ENCODE assay signal across 2 cellular contexts in the genomic region with DNA sequence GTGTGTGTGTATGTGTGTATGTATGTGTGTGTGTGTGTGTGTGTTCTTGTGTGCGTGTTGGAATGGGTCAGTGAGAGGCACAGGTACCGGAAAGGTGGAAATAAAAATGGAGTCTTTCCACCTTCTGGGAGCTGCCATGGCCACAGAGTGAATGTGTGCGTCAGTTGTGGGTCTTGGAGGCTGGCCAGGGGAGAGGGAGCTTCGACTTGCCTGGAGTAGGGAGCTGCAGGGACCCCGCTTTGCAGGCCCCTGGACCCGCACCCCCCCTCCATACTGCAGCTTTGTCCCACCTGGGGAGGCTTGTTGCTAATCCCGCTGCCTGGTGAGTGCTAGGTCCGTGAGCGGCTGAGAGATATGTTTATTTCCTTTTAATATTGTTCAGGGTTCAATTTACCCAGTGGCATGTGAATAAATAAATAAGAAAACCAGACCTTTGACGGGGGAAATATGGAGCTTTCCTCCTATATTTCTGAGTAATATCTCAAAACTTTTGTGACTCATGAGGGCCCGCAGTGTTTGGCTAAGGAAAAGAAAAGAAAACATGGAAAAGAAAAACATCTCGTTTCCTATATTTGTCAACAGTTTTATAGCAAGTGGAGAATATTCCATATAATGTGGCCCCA.
TF ChIP-seq lines count a peak whose summit lies in the region.

No MANE protein-coding gene starts in this region.

TF ChIP-seq in A549, 52 proteins besides CTCF, POLR2A, EP300 and RAD21:
- no peak for TF ChIP-seq EHMT2 (IDR thresholded peaks at IDR 0.05; ENCODE audit: low read depth)
- no peak for TF ChIP-seq MAZ (IDR thresholded peaks at IDR 0.05; ENCODE audit: borderline replicate concordance, low read depth, low read length)
- TF ChIP-seq, protein P1, sequence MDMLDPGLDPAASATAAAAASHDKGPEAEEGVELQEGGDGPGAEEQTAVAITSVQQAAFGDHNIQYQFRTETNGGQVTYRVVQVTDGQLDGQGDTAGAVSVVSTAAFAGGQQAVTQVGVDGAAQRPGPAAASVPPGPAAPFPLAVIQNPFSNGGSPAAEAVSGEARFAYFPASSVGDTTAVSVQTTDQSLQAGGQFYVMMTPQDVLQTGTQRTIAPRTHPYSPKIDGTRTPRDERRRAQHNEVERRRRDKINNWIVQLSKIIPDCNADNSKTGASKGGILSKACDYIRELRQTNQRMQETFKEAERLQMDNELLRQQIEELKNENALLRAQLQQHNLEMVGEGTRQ (IDR thresholded peaks at IDR 0.05), result no peak
- no peak for TF ChIP-seq PBX3 (IDR thresholded peaks at IDR 0.05)
- TF ChIP-seq, protein P2, sequence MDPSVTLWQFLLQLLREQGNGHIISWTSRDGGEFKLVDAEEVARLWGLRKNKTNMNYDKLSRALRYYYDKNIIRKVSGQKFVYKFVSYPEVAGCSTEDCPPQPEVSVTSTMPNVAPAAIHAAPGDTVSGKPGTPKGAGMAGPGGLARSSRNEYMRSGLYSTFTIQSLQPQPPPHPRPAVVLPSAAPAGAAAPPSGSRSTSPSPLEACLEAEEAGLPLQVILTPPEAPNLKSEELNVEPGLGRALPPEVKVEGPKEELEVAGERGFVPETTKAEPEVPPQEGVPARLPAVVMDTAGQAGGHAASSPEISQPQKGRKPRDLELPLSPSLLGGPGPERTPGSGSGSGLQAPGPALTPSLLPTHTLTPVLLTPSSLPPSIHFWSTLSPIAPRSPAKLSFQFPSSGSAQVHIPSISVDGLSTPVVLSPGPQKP (IDR thresholded peaks at IDR 0.05; ENCODE audit: low read depth, low read length), result no peak
- TF ChIP-seq TP53 (CRISPR knock-in tag; IDR thresholded peaks at IDR 0.05), result no peak
- TF ChIP-seq, protein P3, sequence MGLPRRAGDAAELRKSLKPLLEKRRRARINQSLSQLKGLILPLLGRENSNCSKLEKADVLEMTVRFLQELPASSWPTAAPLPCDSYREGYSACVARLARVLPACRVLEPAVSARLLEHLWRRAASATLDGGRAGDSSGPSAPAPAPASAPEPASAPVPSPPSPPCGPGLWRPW (IDR thresholded peaks at IDR 0.05), result no peak
- TF ChIP-seq, protein P4, sequence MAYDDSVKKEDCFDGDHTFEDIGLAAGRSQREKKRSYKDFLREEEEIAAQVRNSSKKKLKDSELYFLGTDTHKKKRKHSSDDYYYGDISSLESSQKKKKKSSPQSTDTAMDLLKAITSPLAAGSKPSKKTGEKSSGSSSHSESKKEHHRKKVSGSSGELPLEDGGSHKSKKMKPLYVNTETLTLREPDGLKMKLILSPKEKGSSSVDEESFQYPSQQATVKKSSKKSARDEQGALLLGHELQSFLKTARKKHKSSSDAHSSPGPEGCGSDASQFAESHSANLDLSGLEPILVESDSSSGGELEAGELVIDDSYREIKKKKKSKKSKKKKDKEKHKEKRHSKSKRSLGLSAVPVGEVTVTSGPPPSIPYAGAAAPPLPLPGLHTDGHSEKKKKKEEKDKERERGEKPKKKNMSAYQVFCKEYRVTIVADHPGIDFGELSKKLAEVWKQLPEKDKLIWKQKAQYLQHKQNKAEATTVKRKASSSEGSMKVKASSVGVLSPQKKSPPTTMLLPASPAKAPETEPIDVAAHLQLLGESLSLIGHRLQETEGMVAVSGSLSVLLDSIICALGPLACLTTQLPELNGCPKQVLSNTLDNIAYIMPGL (CRISPR knock-in tag; IDR thresholded peaks at IDR 0.05; ENCODE audit: borderline replicate concordance), result no peak
- TF ChIP-seq E2F6 (IDR thresholded peaks at IDR 0.05; ENCODE audit: borderline replicate concordance, low read depth), result no peak
TF ChIP-seq in A549: peak in this region for 0.

TF ChIP-seq in endothelial cell of umbilical vein, 7 proteins besides CTCF, POLR2A, EP300 and RAD21:
- TF ChIP-seq POLR2AphosphoS5 (IDR thresholded peaks at IDR 0.05; ENCODE audit: insufficient read depth, low read depth, low read length), result peak; percentile 41
- peak; percentile 59 for TF ChIP-seq JUN (IDR thresholded peaks at IDR 0.05; ENCODE audit: borderline replicate concordance, insufficient read depth, insufficient read length, low read depth)
- no peak for TF ChIP-seq MYC (IDR thresholded peaks at IDR 0.05; ENCODE audit: low read depth, low read length)
- TF ChIP-seq, protein P5, sequence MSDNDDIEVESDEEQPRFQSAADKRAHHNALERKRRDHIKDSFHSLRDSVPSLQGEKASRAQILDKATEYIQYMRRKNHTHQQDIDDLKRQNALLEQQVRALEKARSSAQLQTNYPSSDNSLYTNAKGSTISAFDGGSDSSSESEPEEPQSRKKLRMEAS (IDR thresholded peaks at IDR 0.05; ENCODE audit: insufficient read depth, insufficient read length), result no peak
- TF ChIP-seq FOS (IDR thresholded peaks at IDR 0.05; ENCODE audit: borderline replicate concordance, insufficient read depth, low read length), result peak; percentile 73
- no peak for TF ChIP-seq EZH2 (IDR thresholded peaks at IDR 0.05; ENCODE audit: borderline replicate concordance, low read depth, low read length, severe bottlenecking)
